Comparison of ENCODE assay signal across 8 cellular contexts in the genomic region with DNA sequence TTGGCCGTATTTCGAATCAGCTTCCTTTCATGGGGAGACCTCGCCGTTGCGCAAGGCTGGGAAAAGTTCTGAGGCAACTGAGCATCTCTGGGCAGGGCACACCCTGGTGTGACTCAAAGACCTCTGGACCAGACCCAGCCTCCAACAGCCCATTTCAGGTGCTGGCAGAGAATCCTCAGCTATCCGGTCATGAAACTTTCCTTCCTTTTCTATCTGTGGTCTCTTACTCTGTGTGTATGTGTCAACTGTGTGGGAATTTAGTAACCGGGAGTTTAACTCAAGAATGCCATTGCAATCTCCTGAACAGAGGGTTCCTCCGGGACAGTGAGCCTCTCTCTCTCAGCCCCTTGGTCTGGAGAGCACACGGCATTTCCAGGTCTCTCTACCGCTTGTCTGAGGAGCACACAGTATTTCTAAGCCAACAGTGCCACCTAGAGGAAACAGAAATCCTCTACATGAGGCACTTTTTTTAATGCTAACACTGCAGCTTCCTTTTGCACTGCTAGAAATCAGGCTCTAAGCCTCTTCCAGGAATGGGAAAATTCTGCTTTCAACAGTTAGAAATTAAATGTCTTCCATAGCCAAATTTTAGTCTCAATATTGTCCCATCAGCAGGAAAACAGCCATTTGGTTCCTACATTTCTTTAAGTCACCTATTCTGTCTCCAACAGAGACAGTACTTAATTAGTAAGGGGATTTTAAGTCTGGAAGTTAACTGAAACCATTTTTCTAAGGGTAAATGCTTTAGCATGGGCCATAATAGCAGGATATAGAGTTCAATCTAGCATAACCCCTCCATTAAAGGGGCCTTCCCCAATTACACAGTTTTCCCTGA. TPM values are rescaled to one million over a fixed set of nuclear protein-coding genes. Genes with fewer than 3 reads are reported as not detected.
A peak's percentile ranks its signal among the peaks of the same experiment; 100 is the strongest.
DNase-seq lines count a peak whose midpoint lies in the region; ATAC-seq, FAIRE-seq and TF ChIP-seq lines count a peak whose summit lies in the region.

No MANE protein-coding gene starts in this region.

- BruUV-seq in OCI-LY7 (replicated peaks; lab: Mats Ljungman, UMichigan): no TSS peak

- H3K9me3 Mint-ChIP-seq in stimulated activated effector memory CD8-positive, alpha-beta T cell treated with anti-CD3 and anti-CD28 coated beads, Interleukin-12 subunit alpha, Interleukin-12 subunit beta, amount 100 ng/mL, for 72 hours: peaks cover 18% of the 10 kb centered on the region

- DNase-seq in 8988T (peak; percentile 33), GM06990 (ENCODE audit: extremely low read depth, insufficient read length) (peak; percentile 11), HS-27A (ENCODE audit: low read depth) (peak; percentile 31), OCI-LY7 (ENCODE audit: low spot score) (peak; percentile 74)
- DNase-seq in central memory CD4-positive, alpha-beta T cell: peak; percentile 30
- DNase-seq in stimulated activated effector memory CD8-positive, alpha-beta T cell treated with anti-CD3 and anti-CD28 coated beads, Interleukin-12 subunit alpha, Interleukin-12 subunit beta, amount 100 ng/mL, for 72 hours (ENCODE audit: low spot score in 2 of 2): peak in 1 of 2 donors; percentile 50

- no peaks in the 10 kb centered on the region for H3K9me2 ChIP-seq in OCI-LY7 (ENCODE audit: insufficient read depth, low read length)

- H3K36me3 ChIP-seq in GM06990 (ENCODE audit: control insufficient read depth, insufficient read depth, low read length): no peaks in the 10 kb centered on the region; the same call in 1 of the 2 replicates
- no peaks in the 10 kb centered on the region for H3K36me3 ChIP-seq in OCI-LY7 (ENCODE audit: insufficient read depth, low read length)

- POLR2A ChIA-PET in OCI-LY7 (lab: Charles Lee): interaction anchor here (1.5 kb wide), 1 partner anchor 10 kb away, joined by 3 read pairs; no protein-coding TSS in a partner anchor

- TF ChIP-seq CTCF in GM06990 (IDR thresholded peaks at IDR 0.05; ENCODE audit: insufficient read depth, low read length, poor library complexity, severe bottlenecking) (peak; percentile 41), OCI-LY7 (conservative IDR thresholded peaks at IDR 0.05; ENCODE audit: low read length) (peak; percentile 89)

- CTCF ChIA-PET in OCI-LY7 (lab: Charles Lee; ENCODE audit: unreplicated experiment): interaction anchor here (1.6 kb wide), 1 partner anchor 16 kb away, joined by 5 read pairs; no protein-coding TSS in a partner anchor

- H3K27me3 ChIP-seq in GM06990 (replicated peaks; ENCODE audit: control insufficient read depth, insufficient read depth, low read length): no peaks in the 10 kb centered on the region

- no peaks in the 10 kb centered on the region for H4K20me1 ChIP-seq in OCI-LY7 (ENCODE audit: insufficient read depth, low read length)

- peaks cover 32% of the 10 kb centered on the region for H3K36me3 Mint-ChIP-seq in stimulated activated effector memory CD8-positive, alpha-beta T cell treated with anti-CD3 and anti-CD28 coated beads, Interleukin-12 subunit alpha, Interleukin-12 subunit beta, amount 100 ng/mL, for 72 hours

- peaks cover 21% of the 10 kb centered on the region for H3K4me1 Mint-ChIP-seq in stimulated activated effector memory CD8-positive, alpha-beta T cell treated with anti-CD3 and anti-CD28 coated beads, Interleukin-12 subunit alpha, Interleukin-12 subunit beta, amount 100 ng/mL, for 72 hours

- peak overlapping the region; percentile 91 for H3K27ac Mint-ChIP-seq in stimulated activated effector memory CD8-positive, alpha-beta T cell treated with anti-CD3 and anti-CD28 coated beads, Interleukin-12 subunit alpha, Interleukin-12 subunit beta, amount 100 ng/mL, for 72 hours

- FAIRE-seq in islet of Langerhans (lab: Jason Lieb, UNC): peak; percentile 88

- ATAC-seq in stimulated activated effector memory CD8-positive, alpha-beta T cell treated with anti-CD3 and anti-CD28 coated beads, Interleukin-12 subunit alpha, Interleukin-12 subunit beta, amount 100 ng/mL, for 72 hours: peak; percentile 67
- ATAC-seq in HG02588 (IDR thresholded peaks at IDR 0.05; ENCODE audit: unreplicated experiment): no peak

- H3K4me3 Mint-ChIP-seq in stimulated activated effector memory CD8-positive, alpha-beta T cell treated with anti-CD3 and anti-CD28 coated beads, Interleukin-12 subunit alpha, Interleukin-12 subunit beta, amount 100 ng/mL, for 72 hours: no peak overlapping the region

- no peak overlapping the region for H3K4me2 ChIP-seq in OCI-LY7 (ENCODE audit: low read length)

- no peaks in the 10 kb centered on the region for H3K79me2 ChIP-seq in OCI-LY7 (ENCODE audit: insufficient read depth, low read depth, low read length)

- intact Hi-C loops in OCI-LY7 (cut with micrococcal nuclease; ENCODE audit: unreplicated experiment): loop anchor here (1.0 kb wide), 1 partner anchor 16 kb away; no protein-coding TSS in a partner anchor

- H3K27ac ChIP-seq in OCI-LY7 (ENCODE audit: low read depth, low read length, poor library complexity, severe bottlenecking): no peak overlapping the region

- no peaks in the 10 kb centered on the region for H3K4me1 ChIP-seq in OCI-LY7 (ENCODE audit: insufficient read depth, low read length, poor library complexity, severe bottlenecking)

- peaks cover 5% of the 10 kb centered on the region; the same call in 1 of the 2 replicates for H3K9me3 ChIP-seq in OCI-LY7 (ENCODE audit: low read length)

- no peak overlapping the region for H2AFZ ChIP-seq in OCI-LY7 (ENCODE audit: low read length)

- H3K4me3 ChIP-seq in GM06990 (replicated peaks; ENCODE audit: low read depth, low read length): no peak overlapping the region
- no peak overlapping the region for H3K4me3 ChIP-seq in OCI-LY7 (ENCODE audit: low read depth, low read length, poor library complexity, severe bottlenecking)

RNA-seq across cellular contexts. Expression of gene PLN, which starts 32.7 kb away (rescaled TPM):
- total RNA-seq in OCI-LY7 (2014; rRNA removed; shearing (Covaris generic)): not detected in 2 replicates
- not detected in 2 replicates for total RNA-seq in OCI-LY7 (2022)
